7 cellular contexts compared by ENCODE assay signal in the genomic region with DNA sequence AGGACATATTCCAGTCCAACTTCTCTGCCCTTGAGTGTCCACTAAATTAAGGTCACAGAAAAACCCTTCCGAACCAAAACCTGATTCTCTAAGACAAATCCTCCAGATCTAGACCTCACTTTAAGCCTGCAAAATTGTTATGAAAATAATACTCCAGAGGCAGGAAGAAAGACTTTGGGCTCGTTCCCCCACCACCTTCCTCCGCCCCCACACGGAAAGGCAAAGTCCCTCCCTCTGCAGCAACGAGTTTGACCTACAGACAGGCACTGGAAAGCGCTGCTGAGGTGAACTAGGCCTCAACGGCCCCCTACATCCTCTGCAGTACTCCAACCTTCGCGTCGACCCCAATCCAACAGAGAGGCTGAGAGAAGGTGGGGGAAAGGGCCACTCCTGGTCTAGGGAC. TPM values are rescaled to one million over a fixed set of nuclear protein-coding genes. Genes with fewer than 3 reads are reported as not detected.
DNase-seq lines count a peak whose midpoint lies in the region; ATAC-seq and TF ChIP-seq lines count a peak whose summit lies in the region.

No MANE protein-coding gene starts in this region.

- H3K4me1 Mint-ChIP-seq in HFFc6 (ENCODE audit: low read depth) = peaks cover 38% of the 10 kb centered on the region

- H3K4me1 ChIP-seq in endocrine pancreas (ENCODE audit: control insufficient read depth, insufficient read depth, low read length) (peaks cover 7% of the 10 kb centered on the region), mononuclear cell (ENCODE audit: insufficient read depth, low read length) (peaks cover 14% of the 10 kb centered on the region)

- peak; percentile 60 for ATAC-seq in GM18505 (IDR thresholded peaks at IDR 0.05; ENCODE audit: unreplicated experiment)

- no peak for TF ChIP-seq CTCF in HFFc6 (IDR thresholded peaks at IDR 0.05)
- no peak for TF ChIP-seq CTCF in NB4 (IDR thresholded peaks at IDR 0.05; ENCODE audit: low read depth, low read length)

- DNase-seq in HFFc6 (peak; percentile 27), NB4 (ENCODE audit: low read depth) (peak; percentile 83)
- DNase-seq in activated CD4-positive, alpha-beta T cell treated with anti-CD3 and anti-CD28 coated beads, Interleukin-2, amount 50 U/mL, for 24 hours (ENCODE audit: low read depth in 1 of 2, low spot score in 1 of 2) = peak; percentile 15 to 41
- peak; percentile 35 to 56 for DNase-seq in stimulated activated CD8-positive, alpha-beta memory T cell treated with anti-CD3 and anti-CD28 coated beads, Interleukin-7, amount 100 ng/mL, for 48 hours (ENCODE audit: extremely low read depth in 1 of 2, low read depth in 1 of 2)

- no peaks in the 10 kb centered on the region for H3K9me3 Mint-ChIP-seq in HFFc6

- H3K4me3 ChIP-seq in NB4 (ENCODE audit: low read depth, low read length) = peak overlapping the region; percentile 98
- H3K4me3 ChIP-seq in endocrine pancreas (ENCODE audit: control insufficient read depth, insufficient read depth, low read length) = peak overlapping the region; percentile 87
- H3K4me3 ChIP-seq in mononuclear cell (ENCODE audit: low read length) = peak overlapping the region; percentile 82

- H3K27ac Mint-ChIP-seq in HFFc6 = peak overlapping the region; percentile 93

- H3K9me3 ChIP-seq in endocrine pancreas (ENCODE audit: control insufficient read depth, low read length) = no peaks in the 10 kb centered on the region
- H3K9me3 ChIP-seq in mononuclear cell (ENCODE audit: low read depth, low read length) = no peaks in the 10 kb centered on the region

- H3K27me3 ChIP-seq in endocrine pancreas (ENCODE audit: control insufficient read depth, insufficient read depth, low read length) (no peaks in the 10 kb centered on the region), mononuclear cell (ENCODE audit: insufficient read depth, low read length) (no peaks in the 10 kb centered on the region)

- peak overlapping the region; percentile 95 for H3K4me3 Mint-ChIP-seq in HFFc6

- H3K36me3 Mint-ChIP-seq in HFFc6 (ENCODE audit: low read depth) = peaks cover 26% of the 10 kb centered on the region

- no peaks in the 10 kb centered on the region for H3K27me3 Mint-ChIP-seq in HFFc6 (ENCODE audit: insufficient read depth)

- peak; percentile 36 for TF ChIP-seq POLR2A in GM18505 (IDR thresholded peaks at IDR 0.05; ENCODE audit: borderline replicate concordance, extremely low read depth, insufficient read depth, insufficient read length)
- TF ChIP-seq POLR2A in NB4 (IDR thresholded peaks at IDR 0.05; ENCODE audit: extremely low read depth, insufficient read length) = peak; percentile 57

- no peaks in the 10 kb centered on the region for H3K36me3 ChIP-seq in endocrine pancreas (ENCODE audit: control insufficient read depth, insufficient read depth, low read length)

- H3K9ac ChIP-seq in endocrine pancreas (ENCODE audit: control insufficient read depth, insufficient read depth, low read length) = peak overlapping the region; percentile 85

RNA-seq across cellular contexts. Expression of gene ATP5MC3, which starts 0.8 kb away (rescaled TPM):
- 100 to 1,000 TPM; 291 to 313 (median 301) TPM for total RNA-seq in HFFc6 (2021; fragmentation: NEBNext Ultra II Directional; extraction: Animal tissue kit (Norgen Biotek cat#: 25700))
- 58.2 TPM for total RNA-seq in mononuclear cell

RNA-seq across cellular contexts. Expression of gene ATF2, which starts 12.7 kb away (rescaled TPM):
- 10 to 100 TPM; 34.1 to 43.9 (median 38.2) TPM for total RNA-seq in HFFc6 (2021; fragmentation: NEBNext Ultra II Directional; extraction: Animal tissue kit (Norgen Biotek cat#: 25700))
- 96.2 TPM for total RNA-seq in mononuclear cell

Comparison
In these comparisons a context has a peak if more than half of its experiments do, and no peak if none do; other contexts are left out.
1. Peak in every context shown above with its lines: DNase-seq, ATAC-seq and H3K4me3 ChIP-seq.
2. DNase-seq: peak in every context shown above with its lines; median percentile 83 in NB4; 46 in stimulated activated CD8-positive, alpha-beta memory T cell treated with anti-CD3 and anti-CD28 coated beads, Interleukin-7, amount 100 ng/mL, for 48 hours; 28 in activated CD4-positive, alpha-beta T cell treated with anti-CD3 and anti-CD28 coated beads, Interleukin-2, amount 50 U/mL, for 24 hours; 27 in HFFc6.